ENCODE assay signal across 9 cellular contexts in the genomic region with DNA sequence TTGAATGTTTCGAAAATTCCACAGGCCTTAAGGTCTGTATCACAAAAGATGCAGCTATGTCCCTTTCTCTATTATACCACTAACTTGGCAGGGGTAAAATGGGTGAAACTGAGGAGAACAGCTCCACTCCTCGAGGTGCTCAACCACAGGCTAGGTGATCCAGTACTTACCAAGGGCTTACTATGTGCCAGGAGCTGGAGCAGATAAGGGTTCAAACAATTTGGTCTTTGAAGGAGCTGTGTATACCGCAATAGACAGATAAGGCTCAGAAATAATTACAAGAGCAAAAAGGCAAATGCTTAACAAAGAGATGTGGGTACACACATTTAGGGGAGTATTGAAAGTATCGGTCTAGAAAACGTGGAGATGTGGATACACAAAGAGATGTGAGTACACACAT. TPM values are rescaled to one million over a fixed set of nuclear protein-coding genes. Genes with fewer than 3 reads are reported as not detected.
DNase-seq lines count a peak whose midpoint lies in the region; ATAC-seq and TF ChIP-seq lines count a peak whose summit lies in the region.
"Had no signal": no experiment of that assay in that cellular context is flagged by ENCODE, and none has a peak within 500 bp of the region (broad histone marks: within the 10 kb centered on the region; RNA-seq: fewer than 3 reads in every experiment).

No MANE protein-coding gene starts in this region.

- peaks cover 54% of the 10 kb centered on the region for H3K4me1 Mint-ChIP-seq in CD4-positive, alpha-beta T cell (ENCODE audit: low read depth)
- H3K4me1 Mint-ChIP-seq in dendritic cell treated with granulocyte-macrophage colony-stimulating factor and Interleukin-4, amounts not matched to agents 40 ng/mL and 50 ng/mL, for 4 days (ENCODE audit: low read depth) = peaks cover 44% of the 10 kb centered on the region
- peaks cover 17% of the 10 kb centered on the region for H3K4me1 Mint-ChIP-seq in neural progenitor cell

- in situ Hi-C loops in GM13976 (cut with MboI; ENCODE audit: low sequenced_read_pairs, unreplicated experiment) = no loop called here

- peak overlapping the region; percentile 97 for H3K4me3 ChIP-seq in MG63
- peak overlapping the region; percentile 72 for H3K4me3 ChIP-seq in neural progenitor cell
- H3K4me3 ChIP-seq in mucosa of descending colon = no peak overlapping the region

- H3K79me2 ChIP-seq in neural progenitor cell (ENCODE audit: low read depth) = peaks cover 63% of the 10 kb centered on the region

- no peaks in the 10 kb centered on the region for H3F3A ChIP-seq in neural progenitor cell (ENCODE audit: low read depth)

- intact Hi-C loops in CD4-positive, alpha-beta T cell (cut with DNase I, micrococcal nuclease) = loop anchor here (2.0 to 10.0 kb wide), 4 partner anchors 41 to 658 kb away; partner anchors contain the start of genes APOBR (in 1 of the 2), CLN3 (in 1 of the 2), KATNIP (in 1 of the 2) and SGF29 (in 1 of the 2)
- intact Hi-C loops in dendritic cell treated with granulocyte-macrophage colony-stimulating factor and Interleukin-4, amounts not matched to agents 40 ng/mL and 50 ng/mL, for 4 days (cut with micrococcal nuclease) = loop anchor here (2.0 kb wide), 2 partner anchors 29 to 51 kb away; no protein-coding TSS in a partner anchor
- intact Hi-C loops in mucosa of descending colon (cut with DNase I, micrococcal nuclease) = no loop called here

- no peaks in the 10 kb centered on the region for H3K27me3 ChIP-seq in CD4-positive, alpha-beta T cell (ENCODE audit: control insufficient read depth, insufficient read depth, low read length)
- no peaks in the 10 kb centered on the region for H3K27me3 ChIP-seq in MG63
- H3K27me3 ChIP-seq in neural progenitor cell = no peaks in the 10 kb centered on the region

- CTCF ChIA-PET in CD4-positive, alpha-beta T cell (lab: Charles Lee) = interaction anchor here (0.6 to 4.1 kb wide), 10 partner anchors 8 to 73 kb away, joined by 3 to 28 read pairs (median 10); no protein-coding TSS in a partner anchor
- CTCF ChIA-PET in GM10248 (lab: Yijun Ruan, JAX) = interaction anchor here (0.8 to 4.0 kb wide), 7 partner anchors 8 to 139 kb away, joined by 3 to 23 read pairs (median 5); no protein-coding TSS in a partner anchor

- H3K9me3 ChIP-seq in CD4-positive, alpha-beta T cell (ENCODE audit: control insufficient read depth, low read length) = no peaks in the 10 kb centered on the region
- no peaks in the 10 kb centered on the region for H3K9me3 ChIP-seq in MG63
- no peaks in the 10 kb centered on the region for H3K9me3 ChIP-seq in neural progenitor cell (ENCODE audit: low read depth)
- no peaks in the 10 kb centered on the region for H3K9me3 ChIP-seq in mucosa of descending colon

- peaks cover 30% of the 10 kb centered on the region for H3K36me3 Mint-ChIP-seq in CD4-positive, alpha-beta T cell (ENCODE audit: low read depth)
- H3K36me3 Mint-ChIP-seq in dendritic cell treated with granulocyte-macrophage colony-stimulating factor and Interleukin-4, amounts not matched to agents 40 ng/mL and 50 ng/mL, for 4 days (ENCODE audit: low read depth) = peaks cover 48% of the 10 kb centered on the region
- H3K36me3 Mint-ChIP-seq in neural progenitor cell = peaks cover 8% of the 10 kb centered on the region

- peak overlapping the region; percentile 81 for H3K27ac Mint-ChIP-seq in CD4-positive, alpha-beta T cell
- peak overlapping the region; percentile 86 for H3K27ac Mint-ChIP-seq in dendritic cell treated with granulocyte-macrophage colony-stimulating factor and Interleukin-4, amounts not matched to agents 40 ng/mL and 50 ng/mL, for 4 days
- no peak overlapping the region for H3K27ac Mint-ChIP-seq in neural progenitor cell

- H3K4me1 ChIP-seq in neural progenitor cell = peaks cover 10% of the 10 kb centered on the region
- H3K4me1 ChIP-seq in mucosa of descending colon (ENCODE audit: low read depth) = peaks cover 16% of the 10 kb centered on the region

- H4K20me1 ChIP-seq in neural progenitor cell (ENCODE audit: low read depth) = peaks cover 54% of the 10 kb centered on the region

- H3K27ac ChIP-seq in CD4-positive, alpha-beta T cell (ENCODE audit: low read depth, low read length) = peak overlapping the region; percentile 80
- H3K27ac ChIP-seq in neural progenitor cell (no peak overlapping the region), caudate nucleus (ENCODE audit: low read depth, low read length) (no peak overlapping the region)

- no peak overlapping the region for H2AFZ ChIP-seq in neural progenitor cell (replicated peaks)

- no peak overlapping the region for H3K9ac ChIP-seq in neural progenitor cell

- POLR2A ChIA-PET in CD4-positive, alpha-beta T cell (lab: Charles Lee) = interaction anchor here (1.0 to 7.4 kb wide), 16 partner anchors 10 to 284 kb away, joined by 3 to 105 read pairs (median 8); partner anchors contain the start of gene APOBR
- POLR2A ChIA-PET in GM10248 (lab: Yijun Ruan, JAX) = interaction anchor here (0.6 to 1.2 kb wide), 3 partner anchors 8 to 69 kb away, joined by 3 to 12 read pairs (median 5); no protein-coding TSS in a partner anchor

- TF ChIP-seq CTCF in CD4-positive, alpha-beta T cell (IDR thresholded peaks at IDR 0.05) = no peak
- TF ChIP-seq CTCF in neural progenitor cell (IDR thresholded peaks at IDR 0.05) = no peak
- no peak for TF ChIP-seq CTCF in GM13976 (IDR thresholded peaks at IDR 0.05; ENCODE audit: borderline replicate concordance, control extremely low read depth, extremely low read depth, insufficient read depth, missing control alignments)
- no peak for TF ChIP-seq CTCF in GM10248 (IDR thresholded peaks at IDR 0.05; ENCODE audit: control extremely low read depth, extremely low read depth, low read depth, missing control alignments)
- no peak for TF ChIP-seq CTCF in mucosa of descending colon (IDR thresholded peaks at IDR 0.05)

- no peaks in the 10 kb centered on the region for H3K27me3 Mint-ChIP-seq in CD4-positive, alpha-beta T cell
- H3K27me3 Mint-ChIP-seq in dendritic cell treated with granulocyte-macrophage colony-stimulating factor and Interleukin-4, amounts not matched to agents 40 ng/mL and 50 ng/mL, for 4 days = no peaks in the 10 kb centered on the region
- peaks cover 4% of the 10 kb centered on the region for H3K27me3 Mint-ChIP-seq in neural progenitor cell (ENCODE audit: insufficient read depth, low read depth)

- peak overlapping the region; percentile 93 for H3K4me2 ChIP-seq in neural progenitor cell

- H3K36me3 ChIP-seq in MG63 (peaks cover 57% of the 10 kb centered on the region), neural progenitor cell (no peaks in the 10 kb centered on the region), mucosa of descending colon (ENCODE audit: low read depth) (peaks cover 4% of the 10 kb centered on the region)

- ATAC-seq in CD4-positive, alpha-beta T cell (ENCODE audit: poor library complexity) = no peak
- ATAC-seq in mucosa of descending colon = no peak

- H3K9me3 Mint-ChIP-seq in CD4-positive, alpha-beta T cell = no peaks in the 10 kb centered on the region
- no peaks in the 10 kb centered on the region for H3K9me3 Mint-ChIP-seq in dendritic cell treated with granulocyte-macrophage colony-stimulating factor and Interleukin-4, amounts not matched to agents 40 ng/mL and 50 ng/mL, for 4 days
- peaks cover 2% of the 10 kb centered on the region for H3K9me3 Mint-ChIP-seq in neural progenitor cell

- H3K4me3 Mint-ChIP-seq in CD4-positive, alpha-beta T cell = peak overlapping the region; percentile 89
- H3K4me3 Mint-ChIP-seq in dendritic cell treated with granulocyte-macrophage colony-stimulating factor and Interleukin-4, amounts not matched to agents 40 ng/mL and 50 ng/mL, for 4 days = peak overlapping the region; percentile 90
- H3K4me3 Mint-ChIP-seq in neural progenitor cell = peak overlapping the region; percentile 85

- DNase-seq in CD4-positive, alpha-beta T cell = no peak
- no peak for DNase-seq in MG63
- DNase-seq in neural progenitor cell (ENCODE audit: low spot score) = no peak
- no peak for DNase-seq in GM13976 (ENCODE audit: low spot score)
- DNase-seq in GM10248 (ENCODE audit: extremely low spot score) = no peak
- DNase-seq in mucosa of descending colon = no peak
- no peak for DNase-seq in caudate nucleus (lab: John Stamatoyannopoulos, UW)
- DNase-seq: NCI-H187 treated with DMSO at 0.1 percent for 48 hours had no signal

RNA-seq across cellular contexts. Expression of gene XPO6, which starts 1.5 kb away (rescaled TPM):
- total RNA-seq in CD4-positive, alpha-beta T cell = 100 to 1,000 TPM; 378 to 390 TPM
- 92.5 and 102 TPM in 2 replicates for total RNA-seq in MG63 (2014; rRNA removed; shearing (Covaris generic); ENCODE audit: low replicate concordance)
- total RNA-seq in neural progenitor cell (ENCODE audit: low replicate concordance) (71.6 and 75.5 TPM in 2 replicates), mucosa of descending colon (100 to 1,000 TPM in 2 of 3 donors, 10 to 100 TPM in 1; 97.6 to 138 (median 114) TPM)

Comparison
In these comparisons a context has a peak if more than half of its experiments do, and no peak if none do; other contexts are left out.
1. intact Hi-C loops: an anchor here in CD4-positive, alpha-beta T cell (2.0 to 10.0 kb wide) and dendritic cell treated with granulocyte-macrophage colony-stimulating factor and Interleukin-4, amounts not matched to agents 40 ng/mL and 50 ng/mL, for 4 days (2.0 kb wide); none called in mucosa of descending colon.